ENCODE assay signal across 11 cellular contexts in genomic region chr3:39370450-39370849, GRCh38. TPM values are rescaled to one million over a fixed set of nuclear protein-coding genes. Genes with fewer than 3 reads are reported as not detected.
"Had no signal": no experiment of that assay in that cellular context is flagged by ENCODE, and none has a peak within 500 bp of the region (broad histone marks: within the 10 kb centered on the region; RNA-seq: fewer than 3 reads in every experiment).

No MANE protein-coding gene starts in this region.

RNA-seq across cellular contexts. Expression of gene CCR8, which starts 40.9 kb away (rescaled TPM):
- total RNA-seq: OCI-LY7, PC-3, PC-9, Peyer's patch, Right ventricle myocardium inferior, Right ventricle myocardium superior, RPMI7951, SJCRH30, SJSA1, SK-MEL-5 had no signal
- polyA plus RNA-seq: SK-N-SH had no signal
